ENCODE assay signal across 19 cellular contexts in genomic region chrX:153412746-153413720, GRCh38. TPM values are rescaled to one million over a fixed set of nuclear protein-coding genes. Genes with fewer than 3 reads are reported as not detected.
DNase-seq lines count a peak whose midpoint lies in the region; ATAC-seq and TF ChIP-seq lines count a peak whose summit lies in the region.
"Had no signal": no experiment of that assay in that cellular context is flagged by ENCODE, and none has a peak within 500 bp of the region (broad histone marks: within the 10 kb centered on the region; RNA-seq: fewer than 3 reads in every experiment).

No MANE protein-coding gene starts in this region.

- H3K27me3 ChIP-seq in BE2C (peaks cover 8% of the 10 kb centered on the region), vagina (no peaks in the 10 kb centered on the region), SJCRH30 (no peaks in the 10 kb centered on the region)
- H3K27me3 ChIP-seq: sigmoid colon had no signal

- H3K9me3 Mint-ChIP-seq in naive B cell = peaks cover 0 to 3% (median 0%) of the 10 kb centered on the region in 7 donors

- intact Hi-C loops in vagina (cut with DNase I) = no loop called here

- in situ Hi-C loops in GM13977 (cut with MboI; ENCODE audit: low pct_unique_long_range_greater_than_20kb, low sequenced_read_pairs, unreplicated experiment) = no loop called here
- in situ Hi-C loops in astrocyte of the cerebellum (cut with HindIII; ENCODE audit: low sequenced_read_pairs) = no loop called here

- H3K36me3 ChIP-seq in BE2C (no peaks in the 10 kb centered on the region), vagina (no peaks in the 10 kb centered on the region), SJCRH30 (no peaks in the 10 kb centered on the region)
- H3K36me3 ChIP-seq: sigmoid colon had no signal

- DNase-seq in BE2C (no peak), GM13977 (ENCODE audit: low spot score) (no peak), astrocyte of the cerebellum (ENCODE audit: low read depth) (no peak), naive B cell (no peak), vagina (ENCODE audit: extremely low spot score in 2 of 2) (no peak), SJCRH30 (no peak)
- DNase-seq: activated CD4-positive, alpha-beta T cell treated with anti-CD3 and anti-CD28 coated beads for 48 hours; activated effector memory CD4-positive, alpha-beta T cell treated with Interleukin-2 at 50 U/mL for 16 hours; Calu3; central memory CD4-positive, alpha-beta T cell; NCI-H1417 treated with DMSO at 0.1 percent for 48 hours; NK-92 treated with Interleukin-12 subunit alpha and Interleukin-12 subunit beta, amount 100 ng/mL, for 24 hours; sigmoid colon; SW 1271 had no signal

- H3K4me3 Mint-ChIP-seq in naive B cell = peak overlapping the region in 5 of 8 donors; percentile 68 to 84 (median 80)

- no peaks in the 10 kb centered on the region for H3K36me3 Mint-ChIP-seq in naive B cell

- TF ChIP-seq POLR2A in vagina (IDR thresholded peaks at IDR 0.05) = no peak

- H3K4me3 ChIP-seq in BE2C (ENCODE audit: low read depth, low read length) (no peak overlapping the region), astrocyte of the cerebellum (ENCODE audit: low read depth, low read length) (no peak overlapping the region), vagina (no peak overlapping the region), SJCRH30 (no peak overlapping the region)

- H3K9me3 ChIP-seq in BE2C (no peaks in the 10 kb centered on the region), vagina (no peaks in the 10 kb centered on the region), SJCRH30 (replicated peaks) (no peaks in the 10 kb centered on the region)
- H3K9me3 ChIP-seq: sigmoid colon had no signal

- ATAC-seq in naive B cell (ENCODE audit: low read depth in 2 of 2) = no peak
- ATAC-seq in GM18502 (IDR thresholded peaks at IDR 0.05; ENCODE audit: poor library complexity, unreplicated experiment) = no peak

- TF ChIP-seq CTCF in BE2C (IDR thresholded peaks at IDR 0.05; ENCODE audit: low read depth, low read length) = 0 out of 2 replicates have a peak, but pooled peaks have one; percentile 10
- peak; percentile 3 for TF ChIP-seq CTCF in GM13977 (IDR thresholded peaks at IDR 0.05; ENCODE audit: extremely low read depth, insufficient read depth, missing control alignments)
- peak; percentile 12 for TF ChIP-seq CTCF in astrocyte of the cerebellum (IDR thresholded peaks at IDR 0.05; ENCODE audit: low read depth, low read length, missing control alignments)
- TF ChIP-seq CTCF in vagina (IDR thresholded peaks at IDR 0.05) = no peak

- H3K27ac ChIP-seq in vagina (no peak overlapping the region), SJCRH30 (no peak overlapping the region)

- H3K27ac Mint-ChIP-seq in naive B cell = no peak overlapping the region

- no peaks in the 10 kb centered on the region for H3K4me1 ChIP-seq in BE2C
- H3K4me1 ChIP-seq in vagina = peaks cover 8% of the 10 kb centered on the region
- no peaks in the 10 kb centered on the region for H3K4me1 ChIP-seq in SJCRH30

- H3K27me3 Mint-ChIP-seq in naive B cell = peaks cover 0 to 22% (median 12%) of the 10 kb centered on the region in 3 donors

- peaks cover 8 to 15% (median 12%) of the 10 kb centered on the region in 3 donors for H3K4me1 Mint-ChIP-seq in naive B cell

RNA-seq across cellular contexts. Expression of gene ZFP92, which starts 1.8 kb away (rescaled TPM):
- 0.76 TPM for polyA plus RNA-seq in BE2C (2012; ENCODE audit: insufficient read depth, insufficient read length, low read depth)
- polyA plus RNA-seq in naive B cell (ENCODE audit: low read depth in 6 of 6) = under 1 TPM in 3 of 6 donors, not detected in 3; 0.04 to 0.21 (median 0.09) TPM
- total RNA-seq in vagina = 0.25 TPM
- total RNA-seq in SJCRH30 (2014; rRNA removed; shearing (Covaris generic)) = not detected in 2 replicates
- total RNA-seq: H4, myocyte had no signal

RNA-seq across cellular contexts. Expression of gene PNMA6E, which starts 11.9 kb away (rescaled TPM):
- polyA plus RNA-seq in BE2C (2012; ENCODE audit: insufficient read depth, insufficient read length, low read depth) = 0.19 TPM
- not detected for polyA plus RNA-seq in naive B cell (ENCODE audit: low read depth in 6 of 6)
- not detected for total RNA-seq in vagina
- total RNA-seq in SJCRH30 (2014; rRNA removed; shearing (Covaris generic)) = not detected in 2 replicates
- total RNA-seq: Calu3, GM12878, H4, myocyte, sigmoid colon, temporal lobe had no signal
- polyA plus RNA-seq: GM12878, sigmoid colon had no signal

RNA-seq across cellular contexts. Expression of gene TREX2, which starts 32.8 kb away (rescaled TPM):
- 4.6 TPM for polyA plus RNA-seq in BE2C (2012; ENCODE audit: insufficient read depth, insufficient read length, low read depth)
- 1 to 10 TPM in 2 of 6 donors, under 1 TPM in 1, not detected in 3; 0.19 to 1.3 (median 1.3) TPM for polyA plus RNA-seq in naive B cell (ENCODE audit: low read depth in 6 of 6)
- 9.6 TPM for total RNA-seq in vagina
- 0.10 and 0.67 TPM in 2 replicates for total RNA-seq in SJCRH30 (2014; rRNA removed; shearing (Covaris generic))

RNA-seq across cellular contexts. Expression of gene HAUS7, which starts 57.3 kb away (rescaled TPM):
- polyA plus RNA-seq in BE2C (2012; ENCODE audit: insufficient read depth, insufficient read length, low read depth) = 81.5 TPM
- polyA plus RNA-seq in naive B cell (ENCODE audit: low read depth in 6 of 6) = 10 to 100 TPM; 16.0 to 30.6 (median 19.3) TPM
- total RNA-seq in vagina = 17.7 TPM
- 29.6 and 29.8 TPM in 2 replicates for total RNA-seq in SJCRH30 (2014; rRNA removed; shearing (Covaris generic))

Comparison
In these comparisons a context has a peak if more than half of its experiments do, and no peak if none do; other contexts are left out.
1. CTCF ChIP-seq: peak in BE2C (single experiment), GM13977 (single experiment) and astrocyte of the cerebellum (single experiment); none in vagina (0 of 3).